24 cellular contexts compared by ENCODE assay signal in genomic region chr10:4719040-4719439, GRCh38.
"Had no signal": no experiment of that assay in that cellular context is flagged by ENCODE, and none has a peak within 500 bp of the region (broad histone marks: within the 10 kb centered on the region; RNA-seq: fewer than 3 reads in every experiment).

No MANE protein-coding gene starts in this region.

- ATAC-seq: activated T-helper 17 cell treated with anti-CD3 and anti-CD28 coated beads, Interleukin-2, amount 50 U/mL, for 72 hours; Panc1; WTC11 had no signal

- H3K36me3 ChIP-seq: SJCRH30 had no signal

- DNase-seq: activated CD4-positive, alpha-beta memory T cell treated with anti-CD3 and anti-CD28 coated beads, Interleukin-2, amount 10 ng/mL, durations not matched to agents 7 days and 5 days; activated CD4-positive, alpha-beta T cell treated with anti-CD3 and anti-CD28 coated beads, Interleukin-2, amount 10 ng/mL, durations not matched to agents 7 days and 5 days; activated gamma-delta T cell; activated naive CD4-positive, alpha-beta T cell treated with anti-CD3 and anti-CD28 coated beads, Interleukin-2, amount 10 ng/mL, durations not matched to agents 7 days and 5 days; activated naive CD8-positive, alpha-beta T cell treated with anti-CD3 and anti-CD28 coated beads for 36 hours; activated T-cell treated with anti-CD3 and anti-CD28 coated beads for 4 hours; activated T-cell treated with anti-CD3 and anti-CD28 coated beads, Interleukin-2, amount 50 U/mL, for 48 hours; caudate nucleus; NCI-H146; NCI-H187 treated with DMSO at 0.1 percent for 48 hours; NCI-H2081 treated with DMSO at 0.1 percent for 48 hours; NCI-H2171 treated with DMSO at 0.1 percent for 48 hours; NCI-H226; NCI-H510A; NCI-H69; NK-92 treated with Interleukin-12 subunit alpha and Interleukin-12 subunit beta, amount 100 ng/mL, for 24 hours; OCI-M1; Right ventricle myocardium superior; RPMI8226; SJCRH30; T-helper 9 cell had no signal

- H3K4me3 ChIP-seq: SJCRH30 had no signal

- H3K9me3 ChIP-seq: SJCRH30 had no signal

- H3K4me1 ChIP-seq: SJCRH30 had no signal

- H3K27me3 ChIP-seq: SJCRH30 had no signal

- H3K27ac ChIP-seq: SJCRH30 had no signal
